1 cellular context compared by ENCODE assay signal in genomic region chr19:657611-658010, GRCh38.
A peak's percentile ranks its signal among the peaks of the same experiment; 100 is the strongest.
TF ChIP-seq lines count a peak whose summit lies in the region.

No MANE protein-coding gene starts in this region.

TF ChIP-seq in HepG2, 621 proteins besides CTCF, POLR2A, EP300 and RAD21:
- TF ChIP-seq NR0B2 (CRISPR knock-in tag; IDR thresholded peaks at IDR 0.05) (no peak), AGO2 (optimal IDR thresholded peaks at IDR 0.05; ENCODE audit: low read depth, low read length) (peak; percentile 12), DMTF1 (CRISPR knock-in tag; IDR thresholded peaks at IDR 0.05) (no peak)
